1 cellular context compared by ENCODE assay signal in the genomic region with DNA sequence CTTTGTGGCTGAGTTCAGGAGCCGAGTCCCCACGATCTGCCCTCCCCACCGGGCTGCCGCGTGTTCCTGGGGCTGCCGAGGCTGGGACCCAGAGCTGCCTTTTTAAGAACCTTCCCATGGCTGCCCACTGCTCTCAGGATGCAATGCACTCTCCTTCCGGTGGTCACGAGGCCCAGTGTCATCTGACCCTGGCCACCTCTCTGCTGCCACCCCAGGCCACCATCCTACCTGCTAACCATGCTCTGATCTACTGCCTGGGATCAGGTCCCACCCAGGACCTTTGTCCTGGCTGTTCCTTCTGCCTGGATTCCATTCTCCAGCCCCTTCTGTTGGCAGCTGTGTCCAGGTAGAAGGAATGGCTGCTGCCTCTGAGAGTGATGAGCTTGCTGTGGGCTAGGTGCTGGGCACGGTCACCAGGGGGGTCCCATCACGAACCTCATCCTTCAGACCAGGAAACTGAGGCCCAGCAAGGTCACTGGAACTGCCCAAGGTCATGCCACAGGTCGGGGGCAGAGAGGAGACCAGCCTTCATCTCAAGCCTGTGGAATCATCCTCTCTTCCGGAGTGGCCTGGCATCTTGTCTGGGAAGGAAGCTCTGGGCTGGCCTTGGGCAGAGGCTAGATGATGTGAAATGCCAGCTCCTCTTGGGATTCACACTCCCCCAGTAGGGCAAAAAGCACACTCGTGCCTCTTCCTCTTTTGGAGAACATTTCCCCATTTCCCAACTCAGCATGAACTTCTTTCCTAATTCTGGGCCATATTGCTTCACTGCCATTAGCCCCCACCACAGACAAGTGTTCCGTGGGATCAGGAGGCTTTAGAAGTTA.
A peak's percentile ranks its signal among the peaks of the same experiment; 100 is the strongest.
TF ChIP-seq lines count a peak whose summit lies in the region.

No MANE protein-coding gene starts in this region.

TF ChIP-seq in HepG2, 621 proteins besides CTCF, POLR2A, EP300 and RAD21 (continued from another document and continues in another):
- TF ChIP-seq, protein P1, sequence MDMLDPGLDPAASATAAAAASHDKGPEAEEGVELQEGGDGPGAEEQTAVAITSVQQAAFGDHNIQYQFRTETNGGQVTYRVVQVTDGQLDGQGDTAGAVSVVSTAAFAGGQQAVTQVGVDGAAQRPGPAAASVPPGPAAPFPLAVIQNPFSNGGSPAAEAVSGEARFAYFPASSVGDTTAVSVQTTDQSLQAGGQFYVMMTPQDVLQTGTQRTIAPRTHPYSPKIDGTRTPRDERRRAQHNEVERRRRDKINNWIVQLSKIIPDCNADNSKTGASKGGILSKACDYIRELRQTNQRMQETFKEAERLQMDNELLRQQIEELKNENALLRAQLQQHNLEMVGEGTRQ (IDR thresholded peaks at IDR 0.05; ENCODE audit: low read depth, low read length): peak; percentile 45; the same call in 1 of the 2 replicates
- TF ChIP-seq, protein P1 (CRISPR knock-in tag; IDR thresholded peaks at IDR 0.05; ENCODE audit: borderline replicate concordance): peak; percentile 81; the same call in 1 of the 2 replicates
- TF ChIP-seq, protein P2, sequence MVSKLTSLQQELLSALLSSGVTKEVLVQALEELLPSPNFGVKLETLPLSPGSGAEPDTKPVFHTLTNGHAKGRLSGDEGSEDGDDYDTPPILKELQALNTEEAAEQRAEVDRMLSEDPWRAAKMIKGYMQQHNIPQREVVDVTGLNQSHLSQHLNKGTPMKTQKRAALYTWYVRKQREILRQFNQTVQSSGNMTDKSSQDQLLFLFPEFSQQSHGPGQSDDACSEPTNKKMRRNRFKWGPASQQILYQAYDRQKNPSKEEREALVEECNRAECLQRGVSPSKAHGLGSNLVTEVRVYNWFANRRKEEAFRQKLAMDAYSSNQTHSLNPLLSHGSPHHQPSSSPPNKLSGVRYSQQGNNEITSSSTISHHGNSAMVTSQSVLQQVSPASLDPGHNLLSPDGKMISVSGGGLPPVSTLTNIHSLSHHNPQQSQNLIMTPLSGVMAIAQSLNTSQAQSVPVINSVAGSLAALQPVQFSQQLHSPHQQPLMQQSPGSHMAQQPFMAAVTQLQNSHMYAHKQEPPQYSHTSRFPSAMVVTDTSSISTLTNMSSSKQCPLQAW (CRISPR knock-in tag; IDR thresholded peaks at IDR 0.05): peak; percentile 60; the same call in 1 of the 2 replicates
- TF ChIP-seq GABPB1 (CRISPR knock-in tag; IDR thresholded peaks at IDR 0.05): peak; percentile 74
- TF ChIP-seq FOXK1 (CRISPR knock-in tag; IDR thresholded peaks at IDR 0.05; ENCODE audit: borderline replicate concordance, low read depth): no peak
- TF ChIP-seq, protein P3, sequence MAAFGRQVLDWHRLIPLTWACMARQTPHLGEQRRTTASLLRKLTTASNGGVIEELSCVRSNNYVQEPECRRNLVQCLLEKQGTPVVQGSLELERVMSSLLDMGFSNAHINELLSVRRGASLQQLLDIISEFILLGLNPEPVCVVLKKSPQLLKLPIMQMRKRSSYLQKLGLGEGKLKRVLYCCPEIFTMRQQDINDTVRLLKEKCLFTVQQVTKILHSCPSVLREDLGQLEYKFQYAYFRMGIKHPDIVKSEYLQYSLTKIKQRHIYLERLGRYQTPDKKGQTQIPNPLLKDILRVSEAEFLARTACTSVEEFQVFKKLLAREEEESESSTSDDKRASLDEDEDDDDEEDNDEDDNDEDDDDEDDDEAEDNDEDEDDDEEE (CRISPR knock-in tag; IDR thresholded peaks at IDR 0.05): no peak
- TF ChIP-seq KLF16 (CRISPR knock-in tag; IDR thresholded peaks at IDR 0.05): no peak
- TF ChIP-seq ZNF674 (CRISPR knock-in tag; IDR thresholded peaks at IDR 0.05; ENCODE audit: low read depth): no peak
- TF ChIP-seq SMARCE1 (IDR thresholded peaks at IDR 0.05; ENCODE audit: borderline replicate concordance): no peak
- no peak for TF ChIP-seq SNRNP70 (IDR thresholded peaks at IDR 0.05; ENCODE audit: low read depth, low read length)
- TF ChIP-seq, protein P4, sequence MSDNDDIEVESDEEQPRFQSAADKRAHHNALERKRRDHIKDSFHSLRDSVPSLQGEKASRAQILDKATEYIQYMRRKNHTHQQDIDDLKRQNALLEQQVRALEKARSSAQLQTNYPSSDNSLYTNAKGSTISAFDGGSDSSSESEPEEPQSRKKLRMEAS (IDR thresholded peaks at IDR 0.05): peak; percentile 63
- peak; percentile 29 for TF ChIP-seq TEAD3 (CRISPR knock-in tag; optimal IDR thresholded peaks at IDR 0.05; ENCODE audit: borderline replicate concordance)
- no peak for TF ChIP-seq ZC3H4 (CRISPR knock-in tag; IDR thresholded peaks at IDR 0.05; ENCODE audit: borderline replicate concordance)
- TF ChIP-seq GABPA (IDR thresholded peaks at IDR 0.05; ENCODE audit: low read depth, low read length): no peak
- peak; percentile 79 for TF ChIP-seq GABPA (CRISPR knock-in tag; IDR thresholded peaks at IDR 0.05; ENCODE audit: low read depth)
- TF ChIP-seq THAP11 (CRISPR knock-in tag; IDR thresholded peaks at IDR 0.05): no peak
- TF ChIP-seq, protein P5, sequence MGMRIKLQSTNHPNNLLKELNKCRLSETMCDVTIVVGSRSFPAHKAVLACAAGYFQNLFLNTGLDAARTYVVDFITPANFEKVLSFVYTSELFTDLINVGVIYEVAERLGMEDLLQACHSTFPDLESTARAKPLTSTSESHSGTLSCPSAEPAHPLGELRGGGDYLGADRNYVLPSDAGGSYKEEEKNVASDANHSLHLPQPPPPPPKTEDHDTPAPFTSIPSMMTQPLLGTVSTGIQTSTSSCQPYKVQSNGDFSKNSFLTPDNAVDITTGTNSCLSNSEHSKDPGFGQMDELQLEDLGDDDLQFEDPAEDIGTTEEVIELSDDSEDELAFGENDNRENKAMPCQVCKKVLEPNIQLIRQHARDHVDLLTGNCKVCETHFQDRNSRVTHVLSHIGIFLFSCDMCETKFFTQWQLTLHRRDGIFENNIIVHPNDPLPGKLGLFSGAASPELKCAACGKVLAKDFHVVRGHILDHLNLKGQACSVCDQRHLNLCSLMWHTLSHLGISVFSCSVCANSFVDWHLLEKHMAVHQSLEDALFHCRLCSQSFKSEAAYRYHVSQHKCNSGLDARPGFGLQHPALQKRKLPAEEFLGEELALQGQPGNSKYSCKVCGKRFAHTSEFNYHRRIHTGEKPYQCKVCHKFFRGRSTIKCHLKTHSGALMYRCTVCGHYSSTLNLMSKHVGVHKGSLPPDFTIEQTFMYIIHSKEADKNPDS (CRISPR knock-in tag; IDR thresholded peaks at IDR 0.05): no peak
- TF ChIP-seq CBFB (CRISPR knock-in tag; IDR thresholded peaks at IDR 0.05): no peak
- no peak; the same call in 1 of the 2 replicates for TF ChIP-seq ZZZ3 (CRISPR knock-in tag; IDR thresholded peaks at IDR 0.05; ENCODE audit: borderline replicate concordance)
- TF ChIP-seq ZNF644 (CRISPR knock-in tag; IDR thresholded peaks at IDR 0.05; ENCODE audit: low read depth): peak; percentile 61; the same call in 1 of the 2 replicates
- no peak for TF ChIP-seq ZFY (CRISPR knock-in tag; IDR thresholded peaks at IDR 0.05)
- TF ChIP-seq, protein P6, sequence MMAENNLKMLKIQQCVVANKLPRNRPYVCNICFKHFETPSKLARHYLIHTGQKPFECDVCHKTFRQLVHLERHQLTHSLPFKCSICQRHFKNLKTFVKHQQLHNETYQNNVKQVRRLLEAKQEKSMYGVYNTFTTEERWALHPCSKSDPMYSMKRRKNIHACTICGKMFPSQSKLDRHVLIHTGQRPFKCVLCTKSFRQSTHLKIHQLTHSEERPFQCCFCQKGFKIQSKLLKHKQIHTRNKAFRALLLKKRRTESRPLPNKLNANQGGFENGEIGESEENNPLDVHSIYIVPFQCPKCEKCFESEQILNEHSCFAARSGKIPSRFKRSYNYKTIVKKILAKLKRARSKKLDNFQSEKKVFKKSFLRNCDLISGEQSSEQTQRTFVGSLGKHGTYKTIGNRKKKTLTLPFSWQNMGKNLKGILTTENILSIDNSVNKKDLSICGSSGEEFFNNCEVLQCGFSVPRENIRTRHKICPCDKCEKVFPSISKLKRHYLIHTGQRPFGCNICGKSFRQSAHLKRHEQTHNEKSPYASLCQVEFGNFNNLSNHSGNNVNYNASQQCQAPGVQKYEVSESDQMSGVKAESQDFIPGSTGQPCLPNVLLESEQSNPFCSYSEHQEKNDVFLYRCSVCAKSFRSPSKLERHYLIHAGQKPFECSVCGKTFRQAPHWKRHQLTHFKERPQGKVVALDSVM (CRISPR knock-in tag; IDR thresholded peaks at IDR 0.05): no peak
- no peak for TF ChIP-seq ZNF20 (CRISPR knock-in tag; IDR thresholded peaks at IDR 0.05)
- TF ChIP-seq NFE2 (CRISPR knock-in tag; IDR thresholded peaks at IDR 0.05): no peak
- TF ChIP-seq GZF1 (CRISPR knock-in tag; IDR thresholded peaks at IDR 0.05): no peak
- peak; percentile 61 for TF ChIP-seq ZMYM3 (CRISPR knock-in tag; IDR thresholded peaks at IDR 0.05)
- TF ChIP-seq KDM2A (CRISPR knock-in tag; IDR thresholded peaks at IDR 0.05; ENCODE audit: borderline replicate concordance, low read depth): 0 out of 2 replicates have a peak, but pooled peaks have one; percentile 40
- TF ChIP-seq BORCS8-MEF2B (CRISPR knock-in tag; IDR thresholded peaks at IDR 0.05): no peak
- TF ChIP-seq, protein P7, sequence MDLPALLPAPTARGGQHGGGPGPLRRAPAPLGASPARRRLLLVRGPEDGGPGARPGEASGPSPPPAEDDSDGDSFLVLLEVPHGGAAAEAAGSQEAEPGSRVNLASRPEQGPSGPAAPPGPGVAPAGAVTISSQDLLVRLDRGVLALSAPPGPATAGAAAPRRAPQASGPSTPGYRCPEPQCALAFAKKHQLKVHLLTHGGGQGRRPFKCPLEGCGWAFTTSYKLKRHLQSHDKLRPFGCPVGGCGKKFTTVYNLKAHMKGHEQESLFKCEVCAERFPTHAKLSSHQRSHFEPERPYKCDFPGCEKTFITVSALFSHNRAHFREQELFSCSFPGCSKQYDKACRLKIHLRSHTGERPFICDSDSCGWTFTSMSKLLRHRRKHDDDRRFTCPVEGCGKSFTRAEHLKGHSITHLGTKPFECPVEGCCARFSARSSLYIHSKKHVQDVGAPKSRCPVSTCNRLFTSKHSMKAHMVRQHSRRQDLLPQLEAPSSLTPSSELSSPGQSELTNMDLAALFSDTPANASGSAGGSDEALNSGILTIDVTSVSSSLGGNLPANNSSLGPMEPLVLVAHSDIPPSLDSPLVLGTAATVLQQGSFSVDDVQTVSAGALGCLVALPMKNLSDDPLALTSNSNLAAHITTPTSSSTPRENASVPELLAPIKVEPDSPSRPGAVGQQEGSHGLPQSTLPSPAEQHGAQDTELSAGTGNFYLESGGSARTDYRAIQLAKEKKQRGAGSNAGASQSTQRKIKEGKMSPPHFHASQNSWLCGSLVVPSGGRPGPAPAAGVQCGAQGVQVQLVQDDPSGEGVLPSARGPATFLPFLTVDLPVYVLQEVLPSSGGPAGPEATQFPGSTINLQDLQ (CRISPR knock-in tag; IDR thresholded peaks at IDR 0.05): no peak
- TF ChIP-seq, protein P8, sequence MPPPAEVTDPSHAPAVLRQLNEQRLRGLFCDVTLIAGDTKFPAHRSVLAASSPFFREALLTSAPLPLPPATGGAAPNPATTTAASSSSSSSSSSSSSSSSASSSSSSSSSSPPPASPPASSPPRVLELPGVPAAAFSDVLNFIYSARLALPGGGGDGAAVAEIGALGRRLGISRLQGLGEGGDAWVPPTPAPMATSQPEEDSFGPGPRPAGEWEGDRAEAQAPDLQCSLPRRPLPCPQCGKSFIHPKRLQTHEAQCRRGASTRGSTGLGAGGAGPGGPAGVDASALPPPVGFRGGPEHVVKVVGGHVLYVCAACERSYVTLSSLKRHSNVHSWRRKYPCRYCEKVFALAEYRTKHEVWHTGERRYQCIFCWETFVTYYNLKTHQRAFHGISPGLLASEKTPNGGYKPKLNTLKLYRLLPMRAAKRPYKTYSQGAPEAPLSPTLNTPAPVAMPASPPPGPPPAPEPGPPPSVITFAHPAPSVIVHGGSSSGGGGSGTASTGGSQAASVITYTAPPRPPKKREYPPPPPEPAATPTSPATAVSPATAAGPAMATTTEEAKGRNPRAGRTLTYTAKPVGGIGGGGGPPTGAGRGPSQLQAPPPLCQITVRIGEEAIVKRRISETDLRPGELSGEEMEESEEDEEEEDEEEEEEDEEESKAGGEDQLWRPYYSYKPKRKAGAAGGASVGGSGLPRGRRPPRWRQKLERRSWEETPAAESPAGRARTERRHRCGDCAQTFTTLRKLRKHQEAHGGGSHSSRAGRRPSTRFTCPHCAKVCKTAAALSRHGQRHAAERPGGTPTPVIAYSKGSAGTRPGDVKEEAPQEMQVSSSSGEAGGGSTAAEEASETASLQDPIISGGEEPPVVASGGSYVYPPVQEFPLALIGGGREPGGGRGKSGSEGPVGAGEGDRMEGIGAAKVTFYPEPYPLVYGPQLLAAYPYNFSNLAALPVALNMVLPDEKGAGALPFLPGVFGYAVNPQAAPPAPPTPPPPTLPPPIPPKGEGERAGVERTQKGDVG (CRISPR knock-in tag; IDR thresholded peaks at IDR 0.05; ENCODE audit: borderline replicate concordance): no peak
- no peak for TF ChIP-seq RBFOX2 (IDR thresholded peaks at IDR 0.05; ENCODE audit: low read depth, low read length)
- TF ChIP-seq SNAPC2 (CRISPR knock-in tag; IDR thresholded peaks at IDR 0.05): no peak
- TF ChIP-seq ZNF558 (CRISPR knock-in tag; IDR thresholded peaks at IDR 0.05; ENCODE audit: borderline replicate concordance): no peak
- TF ChIP-seq MAF1 (CRISPR knock-in tag; IDR thresholded peaks at IDR 0.05; ENCODE audit: borderline replicate concordance): no peak
- no peak for TF ChIP-seq ZNF678 (CRISPR knock-in tag; IDR thresholded peaks at IDR 0.05)
- peak in 1 of 2 experiments; percentile 31; a peak in 2 of 4 replicates for TF ChIP-seq NR2F1 (CRISPR knock-in tag; IDR thresholded peaks at IDR 0.05)
- TF ChIP-seq MZF1 (CRISPR knock-in tag; IDR thresholded peaks at IDR 0.05; ENCODE audit: borderline replicate concordance): peak; percentile 85; the same call in 1 of the 2 replicates
- peak; percentile 64; the same call in 1 of the 2 replicates for TF ChIP-seq RAD51 (IDR thresholded peaks at IDR 0.05; ENCODE audit: borderline replicate concordance)
- peak; percentile 47; the same call in 1 of the 2 replicates for TF ChIP-seq CEBPG (CRISPR knock-in tag; IDR thresholded peaks at IDR 0.05)
- no peak for TF ChIP-seq ZKSCAN1 (IDR thresholded peaks at IDR 0.05; ENCODE audit: low read length)
- TF ChIP-seq MYC (CRISPR knock-in tag; IDR thresholded peaks at IDR 0.05; ENCODE audit: borderline replicate concordance): peak; percentile 47; the same call in 1 of the 2 replicates
- TF ChIP-seq DR1 (CRISPR knock-in tag; IDR thresholded peaks at IDR 0.05): no peak
- TF ChIP-seq NR2C2 (CRISPR knock-in tag; IDR thresholded peaks at IDR 0.05; ENCODE audit: borderline replicate concordance): peak; percentile 34; the same call in 1 of the 2 replicates
- TF ChIP-seq MED1 (CRISPR knock-in tag; IDR thresholded peaks at IDR 0.05): no peak
- TF ChIP-seq AGO1 (IDR thresholded peaks at IDR 0.05; ENCODE audit: low read depth, low read length, poor library complexity, severe bottlenecking): no peak
- TF ChIP-seq NR1H2 (CRISPR knock-in tag; IDR thresholded peaks at IDR 0.05; ENCODE audit: borderline replicate concordance, low read depth): no peak
- no peak for TF ChIP-seq ZNF557 (CRISPR knock-in tag; IDR thresholded peaks at IDR 0.05)
